21 cellular contexts compared by ENCODE assay signal in the genomic region with DNA sequence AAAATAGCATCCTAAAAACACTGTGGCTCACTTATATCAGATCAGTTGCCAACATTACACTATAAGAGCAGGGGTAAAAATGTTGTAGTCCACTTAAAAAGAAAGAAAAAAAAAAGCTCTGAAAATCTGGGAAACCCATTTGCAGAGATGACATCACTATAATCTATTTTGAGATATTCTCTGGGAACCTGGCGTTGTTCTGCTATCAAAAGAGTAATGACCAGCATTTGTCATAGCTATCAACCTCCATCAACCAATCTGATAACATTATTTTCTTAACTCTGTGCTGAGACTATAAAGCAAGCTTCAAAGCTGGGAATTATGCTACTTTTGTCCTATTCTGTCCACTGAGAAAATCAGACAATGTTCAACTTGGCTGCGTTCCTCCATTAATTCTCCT.
"Had no signal": no experiment of that assay in that cellular context is flagged by ENCODE, and none has a peak within 500 bp of the region (broad histone marks: within the 10 kb centered on the region; RNA-seq: fewer than 3 reads in every experiment).

No MANE protein-coding gene starts in this region.

- ATAC-seq: activated CD4-positive, alpha-beta T cell treated with anti-CD3 and anti-CD28 coated beads for 36 hours; activated CD8-positive, alpha-beta memory T cell treated with anti-CD3 and anti-CD28 coated beads, Interleukin-2, amount 10 ng/mL, durations not matched to agents 7 days and 5 days; activated naive CD4-positive, alpha-beta T cell treated with anti-CD3 and anti-CD28 coated beads, Interleukin-2, amount 50 U/mL, for 72 hours; esophagus mucosa; left ventricle myocardium superior; naive thymus-derived CD8-positive, alpha-beta T cell; psoas muscle; upper lobe of right lung had no signal

- H3K9me3 Mint-ChIP-seq: activated CD4-positive, alpha-beta memory T cell treated with anti-CD3 and anti-CD28 coated beads for 36 hours; activated naive CD4-positive, alpha-beta T cell treated with anti-CD3 and anti-CD28 coated beads, Interleukin-2, amount 50 U/mL, for 72 hours; memory B cell; naive thymus-derived CD8-positive, alpha-beta T cell had no signal

- H3K36me3 ChIP-seq: upper lobe of right lung had no signal

- H3K27ac Mint-ChIP-seq: activated CD4-positive, alpha-beta memory T cell treated with anti-CD3 and anti-CD28 coated beads for 36 hours; activated CD4-positive, alpha-beta T cell treated with anti-CD3 and anti-CD28 coated beads for 36 hours; activated CD8-positive, alpha-beta memory T cell treated with anti-CD3 and anti-CD28 coated beads, Interleukin-2, amount 10 ng/mL, durations not matched to agents 7 days and 5 days; activated naive CD4-positive, alpha-beta T cell treated with anti-CD3 and anti-CD28 coated beads, Interleukin-2, amount 50 U/mL, for 72 hours; memory B cell; naive thymus-derived CD8-positive, alpha-beta T cell had no signal

- H3K9me3 ChIP-seq: psoas muscle, sigmoid colon, stomach, thoracic aorta, upper lobe of right lung had no signal

- H3K4me1 ChIP-seq: psoas muscle, upper lobe of right lung had no signal

- H3K27me3 ChIP-seq: cardiac muscle cell, dorsolateral prefrontal cortex, sigmoid colon, stomach, upper lobe of right lung had no signal

- H3K27me3 Mint-ChIP-seq: activated CD4-positive, alpha-beta memory T cell treated with anti-CD3 and anti-CD28 coated beads for 36 hours; activated CD4-positive, alpha-beta T cell treated with anti-CD3 and anti-CD28 coated beads for 36 hours; activated CD8-positive, alpha-beta memory T cell treated with anti-CD3 and anti-CD28 coated beads, Interleukin-2, amount 10 ng/mL, durations not matched to agents 7 days and 5 days; memory B cell; naive thymus-derived CD8-positive, alpha-beta T cell had no signal

- H3K27ac ChIP-seq: cardiac muscle cell, psoas muscle, sigmoid colon, stomach, thoracic aorta, upper lobe of right lung had no signal

- H3K4me3 ChIP-seq: cardiac muscle cell, dorsolateral prefrontal cortex, psoas muscle, sigmoid colon, stomach, thoracic aorta, upper lobe of right lung had no signal

- DNase-seq: activated CD4-positive, alpha-beta memory T cell treated with anti-CD3 and anti-CD28 coated beads for 36 hours; activated CD4-positive, alpha-beta T cell treated with anti-CD3 and anti-CD28 coated beads for 36 hours; activated CD8-positive, alpha-beta memory T cell treated with anti-CD3 and anti-CD28 coated beads, Interleukin-2, amount 10 ng/mL, durations not matched to agents 7 days and 5 days; activated gamma-delta T cell; activated T-cell treated with anti-CD3 and anti-CD28 coated beads, Interleukin-2, amount 50 U/mL, for 1 hour; amygdala; dorsolateral prefrontal cortex; left ventricle myocardium superior; naive thymus-derived CD8-positive, alpha-beta T cell; occipital lobe; psoas muscle; sigmoid colon; stimulated activated CD4-positive, alpha-beta T cell treated with anti-CD3 and anti-CD28 coated beads, Interleukin-1b, Interleukin-23, amount 100 ng/mL, for 48 hours; stomach; T-helper 2 cell; upper lobe of right lung had no signal

- H3K4me3 Mint-ChIP-seq: activated CD4-positive, alpha-beta memory T cell treated with anti-CD3 and anti-CD28 coated beads for 36 hours; activated CD4-positive, alpha-beta T cell treated with anti-CD3 and anti-CD28 coated beads for 36 hours; activated CD8-positive, alpha-beta memory T cell treated with anti-CD3 and anti-CD28 coated beads, Interleukin-2, amount 10 ng/mL, durations not matched to agents 7 days and 5 days; memory B cell; naive thymus-derived CD8-positive, alpha-beta T cell had no signal
